ENCODE assay signal across 7 cellular contexts in the genomic region with DNA sequence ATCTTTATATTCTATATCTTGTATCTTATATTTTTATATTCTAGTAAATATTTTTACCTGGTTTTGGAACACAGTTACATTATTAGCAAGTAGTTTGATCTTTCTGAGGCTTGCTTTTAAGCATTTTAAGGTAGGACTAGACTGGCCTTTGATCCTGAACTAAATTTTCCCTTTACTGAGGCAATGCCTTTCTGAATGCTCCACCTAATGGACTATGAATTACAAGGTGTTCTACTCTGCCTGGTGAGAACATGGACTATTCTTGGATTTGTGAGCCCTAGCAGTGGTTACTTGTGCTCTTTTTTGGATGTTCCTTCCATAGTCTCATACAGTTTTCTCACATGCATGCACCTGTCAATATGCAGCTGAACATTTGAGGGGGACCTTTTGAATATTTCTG. TPM values are rescaled to one million over a fixed set of nuclear protein-coding genes. Genes with fewer than 3 reads are reported as not detected.
"Had no signal": no experiment of that assay in that cellular context is flagged by ENCODE, and none has a peak within 500 bp of the region (broad histone marks: within the 10 kb centered on the region; RNA-seq: fewer than 3 reads in every experiment).

No MANE protein-coding gene starts in this region.

- DNase-seq: GDM1, GF-D8 had no signal

- FAIRE-seq: G401.6, GM12891, GM18507, GM19239 had no signal

RNA-seq across cellular contexts. Expression of gene SMIM36, which starts 32.5 kb away (rescaled TPM):
- total RNA-seq: G401 had no signal
